Comparison of ENCODE assay signal across 12 cellular contexts in genomic region chr16:68297908-68298307, GRCh38. TPM values are rescaled to one million over a fixed set of nuclear protein-coding genes. Genes with fewer than 3 reads are reported as not detected.
A peak's percentile ranks its signal among the peaks of the same experiment; 100 is the strongest.
DNase-seq lines count a peak whose midpoint lies in the region; ATAC-seq, FAIRE-seq and TF ChIP-seq lines count a peak whose summit lies in the region.
"Had no signal": no experiment of that assay in that cellular context is flagged by ENCODE, and none has a peak within 500 bp of the region (broad histone marks: within the 10 kb centered on the region; RNA-seq: fewer than 3 reads in every experiment).

No MANE protein-coding gene starts in this region.

- H3K27ac ChIP-seq in HepG2 (ENCODE audit: extremely low read length, insufficient read depth, low read length) = peak overlapping the region; percentile 28
- H3K27ac ChIP-seq in right lobe of liver = no peak overlapping the region
- no peak overlapping the region for H3K27ac ChIP-seq in PC-3 (ENCODE audit: low read length)
- peak overlapping the region; percentile 30 for H3K27ac ChIP-seq in fibroblast of lung (ENCODE audit: insufficient read depth, low read length)
- peak overlapping the region; percentile 94 for H3K27ac ChIP-seq in subcutaneous abdominal adipose tissue (ENCODE audit: low read depth, low read length)
- H3K27ac ChIP-seq in brain microvascular endothelial cell = no peak overlapping the region

- H3K4me1 ChIP-seq in HepG2 (ENCODE audit: insufficient read depth, low read length) (peaks cover 37% of the 10 kb centered on the region), right lobe of liver (no peaks in the 10 kb centered on the region), PC-3 (ENCODE audit: insufficient read depth, low read length) (peaks cover 12% of the 10 kb centered on the region), fibroblast of lung (ENCODE audit: control insufficient read depth, extremely low read depth, insufficient read depth, low read length) (peaks cover 17% of the 10 kb centered on the region), subcutaneous abdominal adipose tissue (ENCODE audit: control insufficient read depth in 5 of 5, insufficient read depth in 5 of 5, low read length in 5 of 5) (peaks cover 0 to 44% (median 42%) of the 10 kb centered on the region in 5 donors)

- TF ChIP-seq CTCF in HepG2 (CRISPR knock-in tag; IDR thresholded peaks at IDR 0.05) (no peak), right lobe of liver (IDR thresholded peaks at IDR 0.05) (no peak), PC-3 (conservative IDR thresholded peaks at IDR 0.05; ENCODE audit: low read depth, low read length) (no peak), fibroblast of lung (conservative IDR thresholded peaks at IDR 0.05 in 1 of 2, IDR thresholded peaks at IDR 0.05 in 1 of 2; ENCODE audit: low read depth in 1 of 2, low read length in 2 of 2) (no peak), brain microvascular endothelial cell (IDR thresholded peaks at IDR 0.05; ENCODE audit: low read depth, low read length, missing control alignments) (no peak)

- POLR2A ChIA-PET in HepG2 (lab: Yijun Ruan, JAX) (interaction anchor here (1.6 to 5.9 kb wide), 4 partner anchors 13 to 33 kb away, joined by 5 to 60 read pairs (median 20); partner anchors contain the start of genes PRMT7, SLC7A6 and SLC7A6OS), PC-3 (lab: Charles Lee; ENCODE audit: unreplicated experiment) (no interaction called here)

- in situ Hi-C loops in HepG2 (cut with HindIII; ENCODE audit: extremely low pct_ligation_motif_present, low pct_unique_long_range_greater_than_20kb) = no loop called here
- in situ Hi-C loops in brain microvascular endothelial cell (cut with HindIII; ENCODE audit: low pct_ligation_motif_present, low sequenced_read_pairs) = no loop called here

- no peak overlapping the region for H3K4me3 ChIP-seq in HepG2 (replicated peaks in 1 of 3; ENCODE audit: insufficient read depth in 1 of 3, low read depth in 2 of 3, low read length in 3 of 3)
- H3K4me3 ChIP-seq in right lobe of liver = no peak overlapping the region
- H3K4me3 ChIP-seq in PC-3 (ENCODE audit: low read length) = no peak overlapping the region
- H3K4me3 ChIP-seq in fibroblast of lung (replicated peaks in 1 of 4; ENCODE audit: control extremely low read depth in 1 of 4, insufficient read depth in 1 of 4, low read depth in 3 of 4, low read length in 4 of 4) = no peak overlapping the region
- no peak overlapping the region for H3K4me3 ChIP-seq in subcutaneous abdominal adipose tissue (ENCODE audit: low read depth in 1 of 5, low read length in 5 of 5)
- H3K4me3 ChIP-seq in brain microvascular endothelial cell (ENCODE audit: low read depth, low read length) = no peak overlapping the region
- H3K4me3 ChIP-seq: spleen had no signal

- H3K36me3 ChIP-seq in HepG2 (replicated peaks in 1 of 2; ENCODE audit: control insufficient read depth in 1 of 2, insufficient read depth in 2 of 2, low read length in 2 of 2) (peaks cover 55 to 98% of the 10 kb centered on the region in 2 experiments), right lobe of liver (peaks cover 0 to 38% (median 17%) of the 10 kb centered on the region in 4 donors), PC-3 (ENCODE audit: low read depth, low read length) (peaks cover 39% of the 10 kb centered on the region), fibroblast of lung (ENCODE audit: control insufficient read depth, insufficient read depth, low read length) (peaks cover 28% of the 10 kb centered on the region), subcutaneous abdominal adipose tissue (ENCODE audit: control insufficient read depth in 5 of 5, insufficient read depth in 5 of 5, low read length in 5 of 5) (peaks cover 32 to 98% (median 87%) of the 10 kb centered on the region in 5 donors), brain microvascular endothelial cell (replicated peaks) (peaks cover 84% of the 10 kb centered on the region)

- intact Hi-C loops in HepG2 (cut with micrococcal nuclease; ENCODE audit: unreplicated experiment) = loop anchor here (2.0 kb wide), 1 partner anchor 33 kb away; the partner anchor contains the start of gene SLC7A6
- intact Hi-C loops in right lobe of liver (cut with DNase I) = no loop called here
- intact Hi-C loops in PC-3 (cut with micrococcal nuclease) = no loop called here

- no peak overlapping the region for H3K9ac ChIP-seq in HepG2 (ENCODE audit: insufficient read depth, low read depth, low read length)
- no peak overlapping the region for H3K9ac ChIP-seq in PC-3 (ENCODE audit: low read length)
- no peak overlapping the region for H3K9ac ChIP-seq in fibroblast of lung (ENCODE audit: insufficient read depth, low read length)
- H3K9ac ChIP-seq in subcutaneous abdominal adipose tissue (ENCODE audit: low read length in 5 of 5) = peak overlapping the region in 3 of 5 donors; percentile 4 to 66 (median 32)

- FAIRE-seq in HepG2 (lab: Jason Lieb, UNC) = no peak
- FAIRE-seq: D721Med, GM12892 had no signal

- H2AFZ ChIP-seq in HepG2 (ENCODE audit: low read length) = no peak overlapping the region
- H2AFZ ChIP-seq in PC-3 (ENCODE audit: low read length) = no peak overlapping the region
- no peak overlapping the region for H2AFZ ChIP-seq in fibroblast of lung (ENCODE audit: low read length)

- no peak for DNase-seq in HepG2 (ENCODE audit: low spot score)
- no peak for DNase-seq in right lobe of liver
- peak; percentile 59 for DNase-seq in PC-3
- no peak for DNase-seq in fibroblast of lung (ENCODE audit: low read depth in 2 of 2)
- no peak for DNase-seq in brain microvascular endothelial cell
- no peak for DNase-seq in SKM-1 treated with dmso at 0.1 percent for 144 hours (lab: John Stamatoyannopoulos, UW; ENCODE audit: unreplicated experiment)
- DNase-seq: activated CD4-positive, alpha-beta T cell treated with anti-CD3 and anti-CD28 coated beads for 48 hours; spleen had no signal

- peaks cover 3% of the 10 kb centered on the region for H3F3A ChIP-seq in PC-3 (ENCODE audit: low read length, unreplicated experiment)

- no peaks in the 10 kb centered on the region for H3K9me2 ChIP-seq in PC-3 (replicated peaks; ENCODE audit: low read length)

- BruUV-seq in HepG2 (replicated peaks; lab: Mats Ljungman, UMichigan) (TSS peak; percentile 37), PC-3 (replicated peaks; lab: Mats Ljungman, UMichigan) (no TSS peak)

- H3K9me3 ChIP-seq in HepG2 (ENCODE audit: low read length) (no peaks in the 10 kb centered on the region), right lobe of liver (no peaks in the 10 kb centered on the region), PC-3 (ENCODE audit: low read length) (no peaks in the 10 kb centered on the region), fibroblast of lung (ENCODE audit: control insufficient read depth, insufficient read depth, low read depth, low read length) (no peaks in the 10 kb centered on the region), subcutaneous abdominal adipose tissue (ENCODE audit: control insufficient read depth in 5 of 5, low read length in 5 of 5) (no peaks in the 10 kb centered on the region)
- H3K9me3 ChIP-seq: spleen had no signal

- H4K20me1 ChIP-seq in HepG2 (ENCODE audit: insufficient read depth, low read length) = 0 out of 2 replicates have a peak, but pooled peaks cover 2% of the 10 kb centered on the region
- H4K20me1 ChIP-seq in PC-3 (ENCODE audit: low read length) = no peaks in the 10 kb centered on the region
- no peaks in the 10 kb centered on the region for H4K20me1 ChIP-seq in fibroblast of lung (ENCODE audit: control insufficient read depth, extremely low read depth, insufficient read depth, low read length)

- H3K27me3 ChIP-seq in HepG2 (ENCODE audit: control insufficient read depth in 1 of 2, insufficient read depth in 2 of 2, low read length in 2 of 2) (no peaks in the 10 kb centered on the region), right lobe of liver (no peaks in the 10 kb centered on the region), PC-3 (ENCODE audit: low read length) (no peaks in the 10 kb centered on the region), fibroblast of lung (ENCODE audit: control insufficient read depth, insufficient read depth, low read length) (no peaks in the 10 kb centered on the region), subcutaneous abdominal adipose tissue (ENCODE audit: control insufficient read depth in 5 of 5, insufficient read depth in 4 of 5, low read length in 5 of 5) (no peaks in the 10 kb centered on the region), brain microvascular endothelial cell (replicated peaks) (no peaks in the 10 kb centered on the region)
- H3K27me3 ChIP-seq: spleen had no signal

- TF ChIP-seq POLR2A in HepG2 (IDR thresholded peaks at IDR 0.05; ENCODE audit: insufficient read depth in 1 of 2, low read depth in 2 of 2, low read length in 2 of 2) = no peak; a peak in 1 of 4 replicates
- no peak for TF ChIP-seq POLR2A in right lobe of liver (IDR thresholded peaks at IDR 0.05)

- no peak for ATAC-seq in HepG2
- ATAC-seq in right lobe of liver = no peak
- peak; percentile 30; the same call in 1 of the 2 replicates for ATAC-seq in PC-3
- ATAC-seq in HG03039 (IDR thresholded peaks at IDR 0.05; ENCODE audit: unreplicated experiment) = no peak

- CTCF ChIA-PET in HepG2 (lab: Yijun Ruan, JAX; ENCODE audit: low intra/inter-chr PET ratio, low total read pairs) = no interaction called here
- CTCF ChIA-PET in PC-3 (lab: Charles Lee) = no interaction called here

- H3K4me2 ChIP-seq in HepG2 (ENCODE audit: low read depth, low read length) (no peak overlapping the region), PC-3 (ENCODE audit: low read length) (no peak overlapping the region), fibroblast of lung (ENCODE audit: extremely low read depth, insufficient read depth, low read length) (no peak overlapping the region)

- WGBS in HepG2 (ENCODE audit: low lambda C conversion rate) = 81% methylated on average over 3 of the region's 3 CpGs
- 65% methylated on average over 3 of the region's 3 CpGs for WGBS in right lobe of liver (ENCODE audit: insufficient coverage, low coverage, low lambda C conversion rate, missing lambda C conversion rate)

- no peak for TF ChIP-seq EP300 in HepG2 (IDR thresholded peaks at IDR 0.05; ENCODE audit: low read depth in 2 of 2, low read length in 2 of 2)
- no peak for TF ChIP-seq EP300 in HepG2 (CRISPR knock-in tag; IDR thresholded peaks at IDR 0.05; ENCODE audit: borderline replicate concordance)

- TF ChIP-seq RAD21 in HepG2 (CRISPR knock-in tag; IDR thresholded peaks at IDR 0.05) = no peak

- H3K79me2 ChIP-seq in HepG2 (ENCODE audit: insufficient read depth, low read length) (no peaks in the 10 kb centered on the region), PC-3 (ENCODE audit: low read length) (no peaks in the 10 kb centered on the region), fibroblast of lung (ENCODE audit: control insufficient read depth, insufficient read depth, low read length) (no peaks in the 10 kb centered on the region)

RNA-seq across cellular contexts. Expression of gene SLC7A6OS, which starts 12.8 kb away (rescaled TPM):
- total RNA-seq in HepG2 (2016; rRNA removed; fragmentation: Illumina TruSeq; extraction: Trizol) (21.5 and 21.6 TPM in 2 replicates), right lobe of liver (1 to 10 TPM; 4.0 to 5.4 (median 4.8) TPM), PC-3 (2014; rRNA removed) (12.6 TPM in 2 replicates), fibroblast of lung (16.4 and 19.5 TPM in 2 replicates)
- 4.2 and 5.7 TPM in 2 replicates for total RNA-seq in HepG2 (2016; cell fraction: cytosol; rRNA removed; fragmentation: Illumina TruSeq; extraction: Trizol; ENCODE audit: low read depth)
- total RNA-seq in HepG2 (2016; cell fraction: insoluble cytoplasmic fraction; rRNA removed; fragmentation: Illumina TruSeq; extraction: Trizol) = 19.7 and 21.7 TPM in 2 replicates
- total RNA-seq in HepG2 (2016; cell fraction: membrane; rRNA removed; fragmentation: Illumina TruSeq; extraction: Trizol) = 8.6 and 9.1 TPM in 2 replicates
- 28.4 and 34.8 TPM in 2 replicates for total RNA-seq in HepG2 (2016; cell fraction: nucleus; rRNA removed; fragmentation: Illumina TruSeq; extraction: Trizol)
- polyA plus RNA-seq in HepG2 (2011; rRNA removed) (11.2 and 12.5 TPM in 2 replicates), fibroblast of lung (8.7 and 10.0 TPM in 2 replicates)
- polyA plus RNA-seq in HepG2 (2011; cell fraction: cytosol; rRNA removed) = 6.1 and 9.0 TPM in 2 replicates
- polyA plus RNA-seq in HepG2 (2011; cell fraction: nucleus; rRNA removed) = 22.2 and 25.4 TPM in 2 replicates
- polyA plus RNA-seq in HepG2 (2012) = 12.1 and 13.5 TPM in 2 replicates
- polyA plus RNA-seq in HepG2 (2016; cell fraction: cytosol; fragmentation: Illumina TruSeq; extraction: Trizol; ENCODE audit: low read depth) = 2.2 and 2.4 TPM in 2 replicates
- 19.5 and 20.3 TPM in 2 replicates for polyA plus RNA-seq in HepG2 (2016; cell fraction: insoluble cytoplasmic fraction; fragmentation: Illumina TruSeq; extraction: Trizol; ENCODE audit: low read depth)
- polyA plus RNA-seq in HepG2 (2016; cell fraction: membrane; fragmentation: Illumina TruSeq; extraction: Trizol; ENCODE audit: low read depth) = 4.3 and 4.5 TPM in 2 replicates
- 37.7 and 42.1 TPM in 2 replicates for polyA plus RNA-seq in HepG2 (2016; cell fraction: nucleus; fragmentation: Illumina TruSeq; extraction: Trizol; ENCODE audit: insufficient read depth, low read depth)
- 8.8 and 15.1 TPM in 2 replicates for polyA minus RNA-seq in HepG2 (2011; rRNA and poly(A)+ RNA removed; ENCODE audit: low replicate concordance)
- 4.7 and 4.9 TPM in 2 replicates for polyA minus RNA-seq in HepG2 (2011; cell fraction: cytosol; rRNA and poly(A)+ RNA removed)
- polyA minus RNA-seq in HepG2 (2011; cell fraction: nucleus; rRNA and poly(A)+ RNA removed) = 26.7 and 28.5 TPM in 2 replicates
- 8.5 and 9.1 TPM in 2 replicates for polyA plus RNA-seq in fibroblast of lung (2012)
- polyA minus RNA-seq in fibroblast of lung (ENCODE audit: low replicate concordance) = 2.3 and 6.4 TPM in 2 replicates

RNA-seq across cellular contexts. Expression of gene PRMT7, which starts 12.9 kb away (rescaled TPM):
- total RNA-seq in HepG2 (2016; rRNA removed; fragmentation: Illumina TruSeq; extraction: Trizol) (46.7 and 55.0 TPM in 2 replicates), right lobe of liver (10 to 100 TPM; 13.1 to 28.3 (median 21.1) TPM), PC-3 (2014; rRNA removed) (46.4 and 48.1 TPM in 2 replicates), fibroblast of lung (39.3 and 44.4 TPM in 2 replicates)
- total RNA-seq in HepG2 (2016; cell fraction: cytosol; rRNA removed; fragmentation: Illumina TruSeq; extraction: Trizol; ENCODE audit: low read depth) = 9.5 and 12.3 TPM in 2 replicates
- total RNA-seq in HepG2 (2016; cell fraction: insoluble cytoplasmic fraction; rRNA removed; fragmentation: Illumina TruSeq; extraction: Trizol) = 45.8 and 52.4 TPM in 2 replicates
- 18.9 and 20.2 TPM in 2 replicates for total RNA-seq in HepG2 (2016; cell fraction: membrane; rRNA removed; fragmentation: Illumina TruSeq; extraction: Trizol)
- 51.3 and 66.0 TPM in 2 replicates for total RNA-seq in HepG2 (2016; cell fraction: nucleus; rRNA removed; fragmentation: Illumina TruSeq; extraction: Trizol)
- polyA plus RNA-seq in HepG2 (2011; rRNA removed) (47.5 and 53.5 TPM in 2 replicates), fibroblast of lung (24.0 and 34.0 TPM in 2 replicates)
- polyA plus RNA-seq in HepG2 (2011; cell fraction: cytosol; rRNA removed) = 35.5 and 39.1 TPM in 2 replicates
- polyA plus RNA-seq in HepG2 (2011; cell fraction: nucleus; rRNA removed) = 268 and 334 TPM in 2 replicates
- 28.1 and 39.6 TPM in 2 replicates for polyA plus RNA-seq in HepG2 (2012)
- 4.3 and 4.6 TPM in 2 replicates for polyA plus RNA-seq in HepG2 (2016; cell fraction: cytosol; fragmentation: Illumina TruSeq; extraction: Trizol; ENCODE audit: low read depth)
- polyA plus RNA-seq in HepG2 (2016; cell fraction: insoluble cytoplasmic fraction; fragmentation: Illumina TruSeq; extraction: Trizol; ENCODE audit: low read depth) = 36.4 and 39.2 TPM in 2 replicates
- 6.8 and 7.1 TPM in 2 replicates for polyA plus RNA-seq in HepG2 (2016; cell fraction: membrane; fragmentation: Illumina TruSeq; extraction: Trizol; ENCODE audit: low read depth)
- 109 and 112 TPM in 2 replicates for polyA plus RNA-seq in HepG2 (2016; cell fraction: nucleus; fragmentation: Illumina TruSeq; extraction: Trizol; ENCODE audit: insufficient read depth, low read depth)
- polyA minus RNA-seq in HepG2 (2011; rRNA and poly(A)+ RNA removed; ENCODE audit: low replicate concordance) = 105 and 173 TPM in 2 replicates
- polyA minus RNA-seq in HepG2 (2011; cell fraction: cytosol; rRNA and poly(A)+ RNA removed) = 15.1 and 21.0 TPM in 2 replicates
- polyA minus RNA-seq in HepG2 (2011; cell fraction: nucleus; rRNA and poly(A)+ RNA removed) = 89.8 and 99.8 TPM in 2 replicates
- polyA plus RNA-seq in fibroblast of lung (2012) = 18.4 and 27.6 TPM in 2 replicates
- 28.2 and 62.1 TPM in 2 replicates for polyA minus RNA-seq in fibroblast of lung (ENCODE audit: low replicate concordance)

RNA-seq across cellular contexts. Expression of gene SLC7A6, which starts 33.6 kb away (rescaled TPM):
- total RNA-seq in HepG2 (2016; rRNA removed; fragmentation: Illumina TruSeq; extraction: Trizol) (25.4 and 35.8 TPM in 2 replicates), right lobe of liver (1 to 10 TPM; 1.6 to 9.6 (median 4.5) TPM), PC-3 (2014; rRNA removed) (22.2 and 24.7 TPM in 2 replicates), fibroblast of lung (8.5 and 11.9 TPM in 2 replicates)
- 116 and 121 TPM in 2 replicates for total RNA-seq in HepG2 (2016; cell fraction: cytosol; rRNA removed; fragmentation: Illumina TruSeq; extraction: Trizol; ENCODE audit: low read depth)
- 25.1 and 35.3 TPM in 2 replicates for total RNA-seq in HepG2 (2016; cell fraction: insoluble cytoplasmic fraction; rRNA removed; fragmentation: Illumina TruSeq; extraction: Trizol)
- total RNA-seq in HepG2 (2016; cell fraction: membrane; rRNA removed; fragmentation: Illumina TruSeq; extraction: Trizol) = 38.4 and 41.5 TPM in 2 replicates
- total RNA-seq in HepG2 (2016; cell fraction: nucleus; rRNA removed; fragmentation: Illumina TruSeq; extraction: Trizol) = 53.5 and 62.4 TPM in 2 replicates
- polyA plus RNA-seq in HepG2 (2011; rRNA removed) (67.4 and 70.8 TPM in 2 replicates), fibroblast of lung (16.0 and 19.0 TPM in 2 replicates)
- polyA plus RNA-seq in HepG2 (2011; cell fraction: cytosol; rRNA removed) = 38.1 and 42.5 TPM in 2 replicates
- 195 and 234 TPM in 2 replicates for polyA plus RNA-seq in HepG2 (2011; cell fraction: nucleus; rRNA removed)
- 29.8 and 35.6 TPM in 2 replicates for polyA plus RNA-seq in HepG2 (2012)
- polyA plus RNA-seq in HepG2 (2016; cell fraction: cytosol; fragmentation: Illumina TruSeq; extraction: Trizol; ENCODE audit: low read depth) = 4.5 and 5.9 TPM in 2 replicates
- polyA plus RNA-seq in HepG2 (2016; cell fraction: insoluble cytoplasmic fraction; fragmentation: Illumina TruSeq; extraction: Trizol; ENCODE audit: low read depth) = 17.5 and 18.7 TPM in 2 replicates
- 8.7 and 9.5 TPM in 2 replicates for polyA plus RNA-seq in HepG2 (2016; cell fraction: membrane; fragmentation: Illumina TruSeq; extraction: Trizol; ENCODE audit: low read depth)
- 86.8 and 104 TPM in 2 replicates for polyA plus RNA-seq in HepG2 (2016; cell fraction: nucleus; fragmentation: Illumina TruSeq; extraction: Trizol; ENCODE audit: insufficient read depth, low read depth)
- 346 and 374 TPM in 2 replicates for polyA minus RNA-seq in HepG2 (2011; rRNA and poly(A)+ RNA removed; ENCODE audit: low replicate concordance)
- 39.3 and 39.6 TPM in 2 replicates for polyA minus RNA-seq in HepG2 (2011; cell fraction: cytosol; rRNA and poly(A)+ RNA removed)
- polyA minus RNA-seq in HepG2 (2011; cell fraction: nucleus; rRNA and poly(A)+ RNA removed) = 114 and 135 TPM in 2 replicates
- 10.4 and 11.6 TPM in 2 replicates for polyA plus RNA-seq in fibroblast of lung (2012)
- polyA minus RNA-seq in fibroblast of lung (ENCODE audit: low replicate concordance) = 70.2 and 119 TPM in 2 replicates

RNA-seq across cellular contexts. Expression of gene PLA2G15, which starts 52.7 kb away (rescaled TPM):
- total RNA-seq in HepG2 (2016; rRNA removed; fragmentation: Illumina TruSeq; extraction: Trizol) (9.9 and 14.4 TPM in 2 replicates), right lobe of liver (10 to 100 TPM in 5 of 6 experiments, 1 to 10 TPM in 1; 9.7 to 21.2 (median 13.7) TPM), PC-3 (2014; rRNA removed) (16.4 and 16.8 TPM in 2 replicates), fibroblast of lung (14.9 and 28.7 TPM in 2 replicates)
- total RNA-seq in HepG2 (2016; cell fraction: cytosol; rRNA removed; fragmentation: Illumina TruSeq; extraction: Trizol; ENCODE audit: low read depth) = 1.6 and 1.9 TPM in 2 replicates
- 8.0 and 15.5 TPM in 2 replicates for total RNA-seq in HepG2 (2016; cell fraction: insoluble cytoplasmic fraction; rRNA removed; fragmentation: Illumina TruSeq; extraction: Trizol)
- 4.8 and 5.1 TPM in 2 replicates for total RNA-seq in HepG2 (2016; cell fraction: membrane; rRNA removed; fragmentation: Illumina TruSeq; extraction: Trizol)
- 16.6 and 20.9 TPM in 2 replicates for total RNA-seq in HepG2 (2016; cell fraction: nucleus; rRNA removed; fragmentation: Illumina TruSeq; extraction: Trizol)
- polyA plus RNA-seq in HepG2 (2011; rRNA removed) (23.7 and 30.2 TPM in 2 replicates), fibroblast of lung (19.6 and 22.2 TPM in 2 replicates)
- polyA plus RNA-seq in HepG2 (2011; cell fraction: cytosol; rRNA removed) = 18.0 and 24.3 TPM in 2 replicates
- 25.8 and 28.3 TPM in 2 replicates for polyA plus RNA-seq in HepG2 (2011; cell fraction: nucleus; rRNA removed)
- 14.5 and 15.3 TPM in 2 replicates for polyA plus RNA-seq in HepG2 (2012)
- 1.2 and 1.8 TPM in 2 replicates for polyA plus RNA-seq in HepG2 (2016; cell fraction: cytosol; fragmentation: Illumina TruSeq; extraction: Trizol; ENCODE audit: low read depth)
- 8.4 and 8.8 TPM in 2 replicates for polyA plus RNA-seq in HepG2 (2016; cell fraction: insoluble cytoplasmic fraction; fragmentation: Illumina TruSeq; extraction: Trizol; ENCODE audit: low read depth)
- 2.6 and 3.5 TPM in 2 replicates for polyA plus RNA-seq in HepG2 (2016; cell fraction: membrane; fragmentation: Illumina TruSeq; extraction: Trizol; ENCODE audit: low read depth)
- 29.5 and 29.9 TPM in 2 replicates for polyA plus RNA-seq in HepG2 (2016; cell fraction: nucleus; fragmentation: Illumina TruSeq; extraction: Trizol; ENCODE audit: insufficient read depth, low read depth)
- polyA minus RNA-seq in HepG2 (2011; rRNA and poly(A)+ RNA removed; ENCODE audit: low replicate concordance) = 18.7 and 48.3 TPM in 2 replicates
- 13.9 and 15.8 TPM in 2 replicates for polyA minus RNA-seq in HepG2 (2011; cell fraction: cytosol; rRNA and poly(A)+ RNA removed)
- 5.9 and 8.5 TPM in 2 replicates for polyA minus RNA-seq in HepG2 (2011; cell fraction: nucleus; rRNA and poly(A)+ RNA removed)
- 21.6 and 22.2 TPM in 2 replicates for polyA plus RNA-seq in fibroblast of lung (2012)
- 42.2 and 49.7 TPM in 2 replicates for polyA minus RNA-seq in fibroblast of lung (ENCODE audit: low replicate concordance)

Comparison
In these comparisons a context has a peak if more than half of its experiments do, and no peak if none do; other contexts are left out.
1. H3K27ac ChIP-seq: peak in HepG2 (single experiment), fibroblast of lung (single experiment) and subcutaneous abdominal adipose tissue (single experiment); none in right lobe of liver (0 of 3), PC-3 (single experiment) and brain microvascular endothelial cell (single experiment).
2. H3K9ac ChIP-seq: peak in subcutaneous abdominal adipose tissue (3 of 5); none in HepG2 (single experiment), PC-3 (single experiment) and fibroblast of lung (single experiment).